In genomic region chr3:80439490-80439889, GRCh38 we compare ENCODE assay signal across 13 cellular contexts.
A peak's percentile ranks its signal among the peaks of the same experiment; 100 is the strongest.
DNase-seq lines count a peak whose midpoint lies in the region; ATAC-seq, FAIRE-seq and TF ChIP-seq lines count a peak whose summit lies in the region.
"Had no signal": no experiment of that assay in that cellular context is flagged by ENCODE, and none has a peak within 500 bp of the region (broad histone marks: within the 10 kb centered on the region; RNA-seq: fewer than 3 reads in every experiment).

No MANE protein-coding gene starts in this region.

- no peak for ATAC-seq in GM12878
- no peak for ATAC-seq in HG02763 (IDR thresholded peaks at IDR 0.05; ENCODE audit: unreplicated experiment)
- ATAC-seq in HG03457 (IDR thresholded peaks at IDR 0.05; ENCODE audit: unreplicated experiment), result no peak

- no peak for TF ChIP-seq POLR2A in GM12878 (IDR thresholded peaks at IDR 0.05; ENCODE audit: low read depth, low read length)

- no peak for TF ChIP-seq RAD21 in GM12878 (IDR thresholded peaks at IDR 0.05; ENCODE audit: insufficient read depth, low read depth, low read length)

- H3K79me2 ChIP-seq in GM12878 (ENCODE audit: control insufficient read depth, insufficient read depth, low read length) (no peaks in the 10 kb centered on the region), MM.1S (ENCODE audit: low read length) (no peaks in the 10 kb centered on the region)

- H3K9me3 ChIP-seq in BLaER1 (no peaks in the 10 kb centered on the region), GM12878 (replicated peaks; ENCODE audit: control insufficient read depth, insufficient read depth, low read length) (no peaks in the 10 kb centered on the region), MM.1S (replicated peaks; ENCODE audit: insufficient read depth, low read length) (no peaks in the 10 kb centered on the region)

- H3K4me1 ChIP-seq in BLaER1 (peaks cover 16% of the 10 kb centered on the region), GM12878 (ENCODE audit: control insufficient read depth, insufficient read depth, low read length) (no peaks in the 10 kb centered on the region), MM.1S (ENCODE audit: low read length) (no peaks in the 10 kb centered on the region)

- RAD21 ChIA-PET in GM12878 (lab: Charles Lee; ENCODE audit: unreplicated experiment), result no interaction called here

- H3K4me2 ChIP-seq in BLaER1, result peak overlapping the region; percentile 41
- H3K4me2 ChIP-seq in GM12878 (ENCODE audit: control insufficient read depth, insufficient read depth), result no peak overlapping the region
- no peak overlapping the region for H3K4me2 ChIP-seq in MM.1S (ENCODE audit: low read depth, low read length)

- in situ Hi-C loops in GM12878 (cut with MboI), result no loop called here

- DNase-seq in DMS53 (lab: John Stamatoyannopoulos, UW), result peak; percentile 70
- DNase-seq in NCI-H510A (lab: John Stamatoyannopoulos, UW), result peak; percentile 40
- no peak for DNase-seq in GM12878 (ENCODE audit: low read depth, low spot score)
- DNase-seq in MM.1S, result no peak
- no peak for DNase-seq in activated naive CD4-positive, alpha-beta T cell treated with Interleukin-2 at 50 U/mL for 16 hours
- DNase-seq: HFFc6, Kasumi-1, NCI-H1105, NCI-H526 treated with DMSO at 0.1 percent for 48 hours had no signal

- WGBS in GM12878 (ENCODE audit: insufficient coverage, insufficient replicate concordance, low lambda C conversion rate, missing lambda C conversion rate), result 21% methylated on average over 4 of the region's 4 CpGs

- TF ChIP-seq CTCF in GM12878 (IDR thresholded peaks at IDR 0.05 in 2 of 3, conservative IDR thresholded peaks at IDR 0.05 in 1 of 3; ENCODE audit: control insufficient read depth in 2 of 3, extremely low read depth in 1 of 3, insufficient read depth in 1 of 3, low read depth in 3 of 3, low read length in 3 of 3) (no peak), MM.1S (IDR thresholded peaks at IDR 0.05; ENCODE audit: low read length) (no peak)

- H2AFZ ChIP-seq in GM12878 (ENCODE audit: control insufficient read depth, low read depth, low read length) (no peak overlapping the region), MM.1S (ENCODE audit: low read length) (no peak overlapping the region)

- intact Hi-C loops in GM12878 (cut with micrococcal nuclease; ENCODE audit: unreplicated experiment), result no loop called here

- CTCF ChIA-PET in GM12878 (lab: Yijun Ruan, JAX), result no interaction called here

- H3K27me3 ChIP-seq in BLaER1, result no peaks in the 10 kb centered on the region
- H3K27me3 ChIP-seq in GM12878 (replicated peaks in 1 of 2; ENCODE audit: control insufficient read depth in 2 of 2, insufficient read depth in 2 of 2, low read length in 1 of 2), result no peaks in the 10 kb centered on the region
- no peaks in the 10 kb centered on the region for H3K27me3 ChIP-seq in MM.1S (replicated peaks; ENCODE audit: insufficient read depth, low read length)

- no peak for TF ChIP-seq EP300 in GM12878 (IDR thresholded peaks at IDR 0.05; ENCODE audit: borderline replicate concordance in 1 of 2, control insufficient read depth in 1 of 2, low read depth in 2 of 2, low read length in 2 of 2)

- BruUV-seq in GM12878 (replicated peaks; lab: Mats Ljungman, UMichigan), result no TSS peak

- H3K4me3 ChIP-seq in BLaER1 (no peak overlapping the region), GM12878 (no peak overlapping the region), MM.1S (ENCODE audit: low read length) (no peak overlapping the region)
- H3K4me3 ChIP-seq: SK-N-MC had no signal

- SMC1A ChIA-PET in GM12878 (lab: Charles Lee; ENCODE audit: uncharacterized antibody, unreplicated experiment), result no interaction called here

- H3F3A ChIP-seq in MM.1S (ENCODE audit: insufficient read depth, low read length), result no peaks in the 10 kb centered on the region

- FAIRE-seq in GM12878 (lab: Jason Lieb, UNC), result no peak

- H3K27ac ChIP-seq in BLaER1 (no peak overlapping the region), GM12878 (ENCODE audit: control insufficient read depth, insufficient read depth) (no peak overlapping the region), MM.1S (ENCODE audit: low read length) (no peak overlapping the region)
- H3K27ac ChIP-seq: SK-N-MC had no signal

- H3K36me3 ChIP-seq in BLaER1 (no peaks in the 10 kb centered on the region), GM12878 (ENCODE audit: control insufficient read depth in 2 of 2, insufficient read depth in 2 of 2, low read length in 1 of 2) (no peaks in the 10 kb centered on the region), MM.1S (replicated peaks; ENCODE audit: insufficient read depth, low read length) (no peaks in the 10 kb centered on the region)

- no peaks in the 10 kb centered on the region for H3K9me2 ChIP-seq in MM.1S (replicated peaks; ENCODE audit: insufficient read depth, low read length)

- POLR2A ChIA-PET in GM12878 (lab: Charles Lee), result no interaction called here

- H4K20me1 ChIP-seq in BLaER1, result no peaks in the 10 kb centered on the region
- H4K20me1 ChIP-seq in GM12878 (ENCODE audit: control insufficient read depth, insufficient read depth), result no peaks in the 10 kb centered on the region
- no peaks in the 10 kb centered on the region for H4K20me1 ChIP-seq in MM.1S (ENCODE audit: insufficient read depth, low read length)

- no peak overlapping the region for H3K9ac ChIP-seq in BLaER1
- no peak overlapping the region for H3K9ac ChIP-seq in GM12878 (ENCODE audit: control insufficient read depth, insufficient read depth, low read length)
- H3K9ac ChIP-seq in MM.1S (ENCODE audit: low read length), result no peak overlapping the region

TF ChIP-seq in GM12878, 131 proteins besides CTCF, POLR2A, EP300 and RAD21:
- TF ChIP-seq PAX5 (IDR thresholded peaks at IDR 0.05; ENCODE audit: borderline replicate concordance, low read depth, low read length) (peak; percentile 23; the same call in 1 of the 2 replicates), SKIL (IDR thresholded peaks at IDR 0.05; ENCODE audit: low read depth, poor library complexity, severe bottlenecking) (no peak)

Comparison
In these comparisons a context has a peak if more than half of its experiments do, and no peak if none do; other contexts are left out.
1. DNase-seq: peak in DMS53 (single experiment) and NCI-H510A (single experiment); none in GM12878 (single experiment), MM.1S (single experiment) and activated naive CD4-positive, alpha-beta T cell treated with Interleukin-2 at 50 U/mL for 16 hours (single experiment).